In genomic region chr10:94066411-94066810, GRCh38 we compare ENCODE assay signal across 12 cellular contexts.
DNase-seq lines count a peak whose midpoint lies in the region; ATAC-seq, FAIRE-seq and TF ChIP-seq lines count a peak whose summit lies in the region.
"Had no signal": no experiment of that assay in that cellular context is flagged by ENCODE, and none has a peak within 500 bp of the region (broad histone marks: within the 10 kb centered on the region; RNA-seq: fewer than 3 reads in every experiment).

No MANE protein-coding gene starts in this region.

- H4K91ac ChIP-seq in IMR-90 (ENCODE audit: insufficient read depth, low read depth, low read length) = no peak overlapping the region

- no peak overlapping the region for H2BK5ac ChIP-seq in IMR-90 (ENCODE audit: low read depth, low read length, poor library complexity, severe bottlenecking)

- SMC1A ChIA-PET in GM12878 (lab: Charles Lee; ENCODE audit: uncharacterized antibody, unreplicated experiment) = interaction anchor here (0.6 kb wide), 1 partner anchor 347 kb away, joined by 3 read pairs; no protein-coding TSS in a partner anchor

- no peak for TF ChIP-seq EP300 in GM12878 (IDR thresholded peaks at IDR 0.05; ENCODE audit: borderline replicate concordance in 1 of 2, control insufficient read depth in 1 of 2, low read depth in 2 of 2, low read length in 2 of 2)

- H3K23ac ChIP-seq in IMR-90 (ENCODE audit: low read depth, low read length) = no peak overlapping the region

- no peak overlapping the region for H2BK20ac ChIP-seq in IMR-90 (ENCODE audit: low read depth, low read length)

- H3K4ac ChIP-seq in IMR-90 (ENCODE audit: low read depth, low read length) = no peak overlapping the region

- H4K5ac ChIP-seq in IMR-90 (ENCODE audit: low read depth, low read length) = no peak overlapping the region

- H3K79me2 ChIP-seq in GM12878 (ENCODE audit: control insufficient read depth, insufficient read depth, low read length) = no peaks in the 10 kb centered on the region

- FAIRE-seq in GM12878 (lab: Jason Lieb, UNC) (no peak), small intestine (lab: Jason Lieb, UNC) (no peak)

- H2BK15ac ChIP-seq in IMR-90 (ENCODE audit: low read depth, low read length) = no peak overlapping the region

- H4K20me1 ChIP-seq in IMR-90 (ENCODE audit: insufficient read depth, low read length) = no peaks in the 10 kb centered on the region
- H4K20me1 ChIP-seq in GM12878 (ENCODE audit: control insufficient read depth, insufficient read depth) = no peaks in the 10 kb centered on the region

- POLR2A ChIA-PET in IMR-90 (lab: Charles Lee; ENCODE audit: unreplicated experiment) (no interaction called here), GM12878 (lab: Charles Lee) (no interaction called here)

- H2AFZ ChIP-seq in IMR-90 (replicated peaks; ENCODE audit: low read length, poor library complexity) (no peak overlapping the region), GM12878 (ENCODE audit: control insufficient read depth, low read depth, low read length) (no peak overlapping the region)

- no peaks in the 10 kb centered on the region for H3K4me1 ChIP-seq in IMR-90 (ENCODE audit: control insufficient read depth, insufficient read depth, low read length)
- no peaks in the 10 kb centered on the region for H3K4me1 ChIP-seq in GM12878 (ENCODE audit: control insufficient read depth, insufficient read depth, low read length)
- H3K4me1 ChIP-seq in small intestine (ENCODE audit: control insufficient read depth in 2 of 2, insufficient read depth in 1 of 2, low read depth in 1 of 2, low read length in 1 of 2) = peaks cover 2 to 8% of the 10 kb centered on the region in 2 donors

- no peak overlapping the region for H2AK5ac ChIP-seq in IMR-90 (ENCODE audit: low read depth, low read length)

- no peak overlapping the region for H3K56ac ChIP-seq in IMR-90 (ENCODE audit: extremely low read depth, insufficient read depth, low read length)

- H3K27ac ChIP-seq in IMR-90 (ENCODE audit: insufficient read depth, low read length) = no peak overlapping the region
- no peak overlapping the region for H3K27ac ChIP-seq in GM12878 (ENCODE audit: control insufficient read depth, insufficient read depth)
- H3K27ac ChIP-seq in small intestine (ENCODE audit: low read depth in 1 of 2, low read length in 1 of 2) = no peak overlapping the region
- H3K27ac ChIP-seq: epithelial cell of prostate had no signal

- H3K36me3 ChIP-seq in IMR-90 (ENCODE audit: control insufficient read depth, insufficient read depth, low read length) (no peaks in the 10 kb centered on the region), GM12878 (ENCODE audit: control insufficient read depth in 2 of 2, insufficient read depth in 2 of 2, low read length in 1 of 2) (no peaks in the 10 kb centered on the region), small intestine (ENCODE audit: control insufficient read depth in 2 of 2, insufficient read depth in 2 of 2, low read length in 2 of 2) (no peaks in the 10 kb centered on the region)

- H3K9me3 ChIP-seq in IMR-90 (ENCODE audit: control insufficient read depth, insufficient read depth, low read length) (no peaks in the 10 kb centered on the region), GM12878 (replicated peaks; ENCODE audit: control insufficient read depth, insufficient read depth, low read length) (no peaks in the 10 kb centered on the region), small intestine (ENCODE audit: control insufficient read depth, low read depth) (no peaks in the 10 kb centered on the region)

- H3K14ac ChIP-seq in IMR-90 (replicated peaks; ENCODE audit: low read depth, low read length) = no peak overlapping the region

- no peak for TF ChIP-seq POLR2A in IMR-90 (IDR thresholded peaks at IDR 0.05; ENCODE audit: low read depth, low read length)
- TF ChIP-seq POLR2A in GM12878 (IDR thresholded peaks at IDR 0.05; ENCODE audit: low read depth, low read length) = no peak

- no peak overlapping the region for H4K8ac ChIP-seq in IMR-90 (ENCODE audit: low read depth in 2 of 2, low read length in 2 of 2)

- RAD21 ChIA-PET in GM12878 (lab: Charles Lee; ENCODE audit: unreplicated experiment) = no interaction called here

- no peaks in the 10 kb centered on the region for H3K9me1 ChIP-seq in IMR-90 (ENCODE audit: insufficient read depth, low read length)

- ATAC-seq in IMR-90 (ENCODE audit: low read depth) = peak; percentile 63
- no peak for ATAC-seq in GM12878
- ATAC-seq in GM18861 (IDR thresholded peaks at IDR 0.05; ENCODE audit: unreplicated experiment) = no peak

- H3K4me2 ChIP-seq in IMR-90 (ENCODE audit: low read depth, low read length) = no peak overlapping the region
- H3K4me2 ChIP-seq in GM12878 (ENCODE audit: control insufficient read depth, insufficient read depth) = no peak overlapping the region

- H3K9ac ChIP-seq in IMR-90 (ENCODE audit: low read depth, low read length) (no peak overlapping the region), GM12878 (ENCODE audit: control insufficient read depth, insufficient read depth, low read length) (no peak overlapping the region)

- no peaks in the 10 kb centered on the region for H3K79me1 ChIP-seq in IMR-90 (ENCODE audit: low read depth in 1 of 2, low read length in 2 of 2)

- no peak overlapping the region for H3K18ac ChIP-seq in IMR-90 (ENCODE audit: low read depth, low read length)

- dilution Hi-C loops in IMR-90 (cut with HindIII; ENCODE audit: low sequenced_read_pairs, unreplicated experiment) = no loop called here

- in situ Hi-C loops in IMR-90 (cut with MboI; ENCODE audit: low sequenced_read_pairs) = loop anchor here (25.0 kb wide), 1 partner anchor 371 kb away; no protein-coding TSS in a partner anchor
- in situ Hi-C loops in GM12878 (cut with MboI) = no loop called here

- DNase-seq in AG10803 (ENCODE audit: low read depth) (peak; percentile 52), IMR-90 (peak; percentile 65), GM12878 (ENCODE audit: low read depth, low spot score) (no peak), iPS-NIHi11 (ENCODE audit: low spot score) (peak; percentile 77), Ammon's horn (ENCODE audit: low spot score) (no peak), NCI-H2227 treated with DMSO at 0.1 percent for 48 hours (lab: John Stamatoyannopoulos, UW) (no peak), small intestine (no peak)
- DNase-seq: activated naive CD4-positive, alpha-beta T cell; CD4-positive, alpha-beta memory T cell; NCI-H748 treated with DMSO at 0.1 percent for 48 hours had no signal

- TF ChIP-seq RAD21 in IMR-90 (IDR thresholded peaks at IDR 0.05; ENCODE audit: low read length) (peak; percentile 21; the same call in 1 of the 2 replicates), GM12878 (IDR thresholded peaks at IDR 0.05; ENCODE audit: insufficient read depth, low read depth, low read length) (no peak)

- CTCF ChIA-PET in IMR-90 (lab: Yijun Ruan, JAX) = interaction anchor here (0.6 kb wide), 1 partner anchor 44 kb away, joined by 3 read pairs; no protein-coding TSS in a partner anchor
- CTCF ChIA-PET in GM12878 (lab: Yijun Ruan, JAX) = no interaction called here

- H3K27me3 ChIP-seq in IMR-90 (ENCODE audit: control insufficient read depth, insufficient read depth, low read length) (peaks cover 2% of the 10 kb centered on the region; the same call in 1 of the 2 replicates), GM12878 (replicated peaks in 1 of 2; ENCODE audit: control insufficient read depth in 2 of 2, insufficient read depth in 2 of 2, low read length in 1 of 2) (0 out of 4 replicates have a peak, but pooled peaks cover 0 to 2% of the 10 kb centered on the region in 2 experiments), small intestine (ENCODE audit: control insufficient read depth in 2 of 2, insufficient read depth in 2 of 2, low read length in 2 of 2) (no peaks in the 10 kb centered on the region)

- TF ChIP-seq CTCF in AG10803 (conservative IDR thresholded peaks at IDR 0.05; ENCODE audit: low read length) (no peak), IMR-90 (conservative IDR thresholded peaks at IDR 0.05; ENCODE audit: low read depth, low read length) (no peak), GM12878 (IDR thresholded peaks at IDR 0.05 in 2 of 3, conservative IDR thresholded peaks at IDR 0.05 in 1 of 3; ENCODE audit: control insufficient read depth in 2 of 3, extremely low read depth in 1 of 3, insufficient read depth in 1 of 3, low read depth in 3 of 3, low read length in 3 of 3) (no peak)

- no peak overlapping the region for H3K4me3 ChIP-seq in AG10803 (ENCODE audit: low read length)
- H3K4me3 ChIP-seq in IMR-90 (ENCODE audit: insufficient read depth, low read depth, low read length) = no peak overlapping the region
- no peak overlapping the region for H3K4me3 ChIP-seq in GM12878
- no peak overlapping the region for H3K4me3 ChIP-seq in small intestine (ENCODE audit: low read depth in 1 of 2, low read length in 2 of 2)

- 0% methylated on average over 1 of the region's 6 CpGs; no CpG with 5 or more reads in 1 of the 2 experiments for WGBS in IMR-90 (ENCODE audit: extremely low coverage in 2 of 2, insufficient read length in 1 of 2), 2 experiments
- 6% methylated on average over 6 of the region's 6 CpGs for WGBS in GM12878 (ENCODE audit: insufficient coverage, insufficient replicate concordance, low lambda C conversion rate, missing lambda C conversion rate)
- 41 to 55% (median 49%) methylated on average over 6 of the region's 6 CpGs for WGBS in small intestine, 3 donors

- intact Hi-C loops in IMR-90 (cut with micrococcal nuclease) (no loop called here), GM12878 (cut with micrococcal nuclease; ENCODE audit: unreplicated experiment) (no loop called here)

- BruUV-seq in IMR-90 (replicated peaks; lab: Mats Ljungman, UMichigan) (no TSS peak), GM12878 (replicated peaks; lab: Mats Ljungman, UMichigan) (no TSS peak)

- no peak overlapping the region for H2AK9ac ChIP-seq in IMR-90 (replicated peaks; ENCODE audit: low read depth, low read length, poor library complexity)

- no peak overlapping the region for H2BK120ac ChIP-seq in IMR-90 (ENCODE audit: low read depth, low read length)

TF ChIP-seq in IMR-90, 13 proteins besides CTCF, POLR2A, EP300 and RAD21 (continues in another document):
- peak; percentile 68 for TF ChIP-seq CEBPB (IDR thresholded peaks at IDR 0.05; ENCODE audit: low read depth, low read length)
- TF ChIP-seq RCOR1 (IDR thresholded peaks at IDR 0.05; ENCODE audit: insufficient replicate concordance, low read length) = peak; percentile 90

Comparison
In these comparisons a context has a peak if more than half of its experiments do, and no peak if none do; other contexts are left out.
1. DNase-seq: peak in AG10803 (single experiment), IMR-90 (single experiment) and iPS-NIHi11 (single experiment); none in GM12878 (single experiment), Ammon's horn (single experiment), NCI-H2227 treated with DMSO at 0.1 percent for 48 hours (single experiment) and small intestine (single experiment).